Comparison of ENCODE assay signal across 2 cellular contexts in the genomic region with DNA sequence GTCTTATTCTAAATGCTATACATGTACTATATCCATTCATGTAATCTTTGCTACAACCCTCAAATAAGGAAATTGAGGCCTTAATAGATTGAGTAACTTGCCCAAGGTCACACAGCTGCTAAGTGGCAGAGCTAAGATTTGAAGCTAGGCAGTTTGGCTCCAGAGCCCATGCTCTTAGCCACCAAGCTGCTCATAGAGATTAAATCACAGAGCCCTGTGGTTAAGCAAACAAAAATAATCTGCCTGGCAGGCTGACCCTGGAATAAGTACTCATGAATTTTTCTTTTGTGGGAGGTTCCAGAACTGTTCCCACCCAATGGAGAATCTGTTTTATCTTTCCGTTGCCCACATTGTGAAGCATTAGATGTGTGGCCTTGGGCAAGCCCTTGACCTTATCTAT.
TF ChIP-seq lines count a peak whose summit lies in the region.

No MANE protein-coding gene starts in this region.

TF ChIP-seq in SK-N-SH, 30 proteins besides CTCF, POLR2A, EP300 and RAD21:
- TF ChIP-seq FOXM1 (IDR thresholded peaks at IDR 0.05; ENCODE audit: low read depth) (no peak), MXI1 (IDR thresholded peaks at IDR 0.05; ENCODE audit: low read depth, low read length) (no peak), JUND (IDR thresholded peaks at IDR 0.05) (no peak), RFX5 (IDR thresholded peaks at IDR 0.05; ENCODE audit: low read length) (no peak), TCF12 (IDR thresholded peaks at IDR 0.05) (no peak), RXRA (IDR thresholded peaks at IDR 0.05; ENCODE audit: borderline replicate concordance, low read depth) (no peak), FOXJ3 (CRISPR knock-in tag; IDR thresholded peaks at IDR 0.05) (no peak), SIN3A (IDR thresholded peaks at IDR 0.05; ENCODE audit: borderline replicate concordance, low read depth, low read length) (no peak), POLR2AphosphoS5 (IDR thresholded peaks at IDR 0.05; ENCODE audit: low read depth, low read length) (no peak), RCOR1 (IDR thresholded peaks at IDR 0.05; ENCODE audit: low read length) (no peak), CHD2 (IDR thresholded peaks at IDR 0.05; ENCODE audit: low read length, partially characterized antibody) (no peak)
- TF ChIP-seq, protein P1, sequence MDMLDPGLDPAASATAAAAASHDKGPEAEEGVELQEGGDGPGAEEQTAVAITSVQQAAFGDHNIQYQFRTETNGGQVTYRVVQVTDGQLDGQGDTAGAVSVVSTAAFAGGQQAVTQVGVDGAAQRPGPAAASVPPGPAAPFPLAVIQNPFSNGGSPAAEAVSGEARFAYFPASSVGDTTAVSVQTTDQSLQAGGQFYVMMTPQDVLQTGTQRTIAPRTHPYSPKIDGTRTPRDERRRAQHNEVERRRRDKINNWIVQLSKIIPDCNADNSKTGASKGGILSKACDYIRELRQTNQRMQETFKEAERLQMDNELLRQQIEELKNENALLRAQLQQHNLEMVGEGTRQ (IDR thresholded peaks at IDR 0.05; ENCODE audit: borderline replicate concordance, low read depth, low read length), result no peak
- TF ChIP-seq, protein P2, sequence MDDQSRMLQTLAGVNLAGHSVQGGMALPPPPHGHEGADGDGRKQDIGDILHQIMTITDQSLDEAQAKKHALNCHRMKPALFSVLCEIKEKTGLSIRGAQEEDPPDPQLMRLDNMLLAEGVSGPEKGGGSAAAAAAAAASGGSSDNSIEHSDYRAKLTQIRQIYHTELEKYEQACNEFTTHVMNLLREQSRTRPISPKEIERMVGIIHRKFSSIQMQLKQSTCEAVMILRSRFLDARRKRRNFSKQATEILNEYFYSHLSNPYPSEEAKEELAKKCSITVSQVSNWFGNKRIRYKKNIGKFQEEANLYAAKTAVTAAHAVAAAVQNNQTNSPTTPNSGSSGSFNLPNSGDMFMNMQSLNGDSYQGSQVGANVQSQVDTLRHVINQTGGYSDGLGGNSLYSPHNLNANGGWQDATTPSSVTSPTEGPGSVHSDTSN (IDR thresholded peaks at IDR 0.05), result no peak

TF ChIP-seq in SK-N-SH treated with all-trans-retinoic acid at 6 μM for 48 hours, 23 proteins besides CTCF, POLR2A, EP300 and RAD21:
- no peak for TF ChIP-seq ESRRG (CRISPR knock-in tag; IDR thresholded peaks at IDR 0.05)
- no peak for TF ChIP-seq ZNF70 (CRISPR knock-in tag; IDR thresholded peaks at IDR 0.05)
- TF ChIP-seq ZFP30 (CRISPR knock-in tag; IDR thresholded peaks at IDR 0.05), result no peak
- TF ChIP-seq ZNF565 (CRISPR knock-in tag; conservative IDR thresholded peaks at IDR 0.05; ENCODE audit: low read depth), result no peak
- no peak for TF ChIP-seq SNAI2 (CRISPR knock-in tag; IDR thresholded peaks at IDR 0.05)
- no peak for TF ChIP-seq ZNF8 (CRISPR knock-in tag; IDR thresholded peaks at IDR 0.05)
- TF ChIP-seq OSR1 (CRISPR knock-in tag; IDR thresholded peaks at IDR 0.05), result no peak
- TF ChIP-seq, protein P3, sequence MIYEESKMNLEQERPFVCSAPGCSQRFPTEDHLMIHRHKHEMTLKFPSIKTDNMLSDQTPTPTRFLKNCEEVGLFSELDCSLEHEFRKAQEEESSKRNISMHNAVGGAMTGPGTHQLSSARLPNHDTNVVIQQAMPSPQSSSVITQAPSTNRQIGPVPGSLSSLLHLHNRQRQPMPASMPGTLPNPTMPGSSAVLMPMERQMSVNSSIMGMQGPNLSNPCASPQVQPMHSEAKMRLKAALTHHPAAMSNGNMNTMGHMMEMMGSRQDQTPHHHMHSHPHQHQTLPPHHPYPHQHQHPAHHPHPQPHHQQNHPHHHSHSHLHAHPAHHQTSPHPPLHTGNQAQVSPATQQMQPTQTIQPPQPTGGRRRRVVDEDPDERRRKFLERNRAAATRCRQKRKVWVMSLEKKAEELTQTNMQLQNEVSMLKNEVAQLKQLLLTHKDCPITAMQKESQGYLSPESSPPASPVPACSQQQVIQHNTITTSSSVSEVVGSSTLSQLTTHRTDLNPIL (CRISPR knock-in tag; IDR thresholded peaks at IDR 0.05; ENCODE audit: low read depth), result no peak
- no peak for TF ChIP-seq ARNTL (CRISPR knock-in tag; IDR thresholded peaks at IDR 0.05; ENCODE audit: borderline replicate concordance, low read depth)
- TF ChIP-seq ZC3H10 (CRISPR knock-in tag; IDR thresholded peaks at IDR 0.05), result no peak
- TF ChIP-seq, protein P4, sequence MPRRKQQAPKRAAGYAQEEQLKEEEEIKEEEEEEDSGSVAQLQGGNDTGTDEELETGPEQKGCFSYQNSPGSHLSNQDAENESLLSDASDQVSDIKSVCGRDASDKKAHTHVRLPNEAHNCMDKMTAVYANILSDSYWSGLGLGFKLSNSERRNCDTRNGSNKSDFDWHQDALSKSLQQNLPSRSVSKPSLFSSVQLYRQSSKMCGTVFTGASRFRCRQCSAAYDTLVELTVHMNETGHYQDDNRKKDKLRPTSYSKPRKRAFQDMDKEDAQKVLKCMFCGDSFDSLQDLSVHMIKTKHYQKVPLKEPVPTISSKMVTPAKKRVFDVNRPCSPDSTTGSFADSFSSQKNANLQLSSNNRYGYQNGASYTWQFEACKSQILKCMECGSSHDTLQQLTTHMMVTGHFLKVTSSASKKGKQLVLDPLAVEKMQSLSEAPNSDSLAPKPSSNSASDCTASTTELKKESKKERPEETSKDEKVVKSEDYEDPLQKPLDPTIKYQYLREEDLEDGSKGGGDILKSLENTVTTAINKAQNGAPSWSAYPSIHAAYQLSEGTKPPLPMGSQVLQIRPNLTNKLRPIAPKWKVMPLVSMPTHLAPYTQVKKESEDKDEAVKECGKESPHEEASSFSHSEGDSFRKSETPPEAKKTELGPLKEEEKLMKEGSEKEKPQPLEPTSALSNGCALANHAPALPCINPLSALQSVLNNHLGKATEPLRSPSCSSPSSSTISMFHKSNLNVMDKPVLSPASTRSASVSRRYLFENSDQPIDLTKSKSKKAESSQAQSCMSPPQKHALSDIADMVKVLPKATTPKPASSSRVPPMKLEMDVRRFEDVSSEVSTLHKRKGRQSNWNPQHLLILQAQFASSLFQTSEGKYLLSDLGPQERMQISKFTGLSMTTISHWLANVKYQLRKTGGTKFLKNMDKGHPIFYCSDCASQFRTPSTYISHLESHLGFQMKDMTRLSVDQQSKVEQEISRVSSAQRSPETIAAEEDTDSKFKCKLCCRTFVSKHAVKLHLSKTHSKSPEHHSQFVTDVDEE (CRISPR knock-in tag; IDR thresholded peaks at IDR 0.05), result no peak
